ENCODE assay signal across 13 cellular contexts in the genomic region with DNA sequence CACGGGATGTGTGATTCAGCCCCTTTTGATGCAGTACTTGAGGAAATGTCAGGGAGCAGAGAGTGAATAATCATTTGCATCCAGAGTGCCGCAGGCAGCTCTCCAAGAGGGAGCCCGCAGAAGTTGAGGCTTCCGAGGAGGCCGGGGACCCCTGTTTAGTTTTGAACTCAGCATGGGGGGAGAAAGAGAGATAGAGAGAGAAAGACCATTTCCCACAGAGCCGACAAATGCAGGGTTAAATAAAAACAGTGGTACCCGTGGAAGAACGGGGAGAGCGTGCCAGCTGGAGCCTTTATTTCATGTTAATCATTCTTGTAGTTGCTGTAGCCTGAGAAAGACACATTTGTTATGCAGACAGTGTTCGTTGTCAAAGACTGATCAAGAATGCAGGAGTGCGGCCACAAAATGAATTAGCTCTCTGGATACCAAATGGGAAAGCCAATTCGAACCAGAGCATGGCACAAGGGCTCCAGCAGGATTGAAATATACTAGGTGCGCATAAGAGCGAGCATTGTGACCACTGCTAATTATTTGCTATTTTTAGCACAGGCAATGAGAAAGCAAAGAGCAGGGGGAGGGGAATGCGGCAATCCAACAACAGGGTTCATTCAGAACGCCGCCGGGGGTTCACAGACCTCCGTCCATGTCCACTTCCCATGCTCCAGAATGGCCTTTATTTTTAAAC.
DNase-seq lines count a peak whose midpoint lies in the region; ATAC-seq and TF ChIP-seq lines count a peak whose summit lies in the region.
"Had no signal": no experiment of that assay in that cellular context is flagged by ENCODE, and none has a peak within 500 bp of the region (broad histone marks: within the 10 kb centered on the region; RNA-seq: fewer than 3 reads in every experiment).

No MANE protein-coding gene starts in this region.

- peaks cover 13% of the 10 kb centered on the region for H3K4me1 Mint-ChIP-seq in mesothelial cell of epicardium
- H3K4me1 Mint-ChIP-seq: CD4-positive, alpha-beta memory T cell had no signal

- H3K4me2 ChIP-seq in OCI-LY1 (ENCODE audit: low read length), result 0 out of 2 replicates have a peak overlapping the region, but pooled peaks have one; percentile 46

- no peaks in the 10 kb centered on the region for H3K36me3 Mint-ChIP-seq in mesothelial cell of epicardium
- H3K36me3 Mint-ChIP-seq: activated CD4-positive, alpha-beta memory T cell treated with anti-CD3 and anti-CD28 coated beads for 36 hours; CD4-positive, alpha-beta memory T cell had no signal

- no peaks in the 10 kb centered on the region for H3K27me3 ChIP-seq in OCI-LY1 (ENCODE audit: insufficient read depth, low read length)
- no peaks in the 10 kb centered on the region for H3K27me3 ChIP-seq in left lung
- H3K27me3 ChIP-seq: breast epithelium had no signal

- peak overlapping the region; percentile 51 for H3K4me3 Mint-ChIP-seq in mesothelial cell of epicardium
- H3K4me3 Mint-ChIP-seq: activated CD4-positive, alpha-beta memory T cell treated with anti-CD3 and anti-CD28 coated beads for 36 hours; CD4-positive, alpha-beta memory T cell had no signal

- no peaks in the 10 kb centered on the region for H4K20me1 ChIP-seq in OCI-LY1 (ENCODE audit: insufficient read depth, low read length)

- no peaks in the 10 kb centered on the region for H3K9me2 ChIP-seq in OCI-LY1 (ENCODE audit: low read depth, low read length)

- H3K4me1 ChIP-seq in OCI-LY1 (ENCODE audit: insufficient read depth, low read length, severe bottlenecking) (peaks cover 19% of the 10 kb centered on the region), left lung (no peaks in the 10 kb centered on the region)
- H3K4me1 ChIP-seq: breast epithelium had no signal

- H3K36me3 ChIP-seq in OCI-LY1 (ENCODE audit: insufficient read depth, low read length) (no peaks in the 10 kb centered on the region), left lung (no peaks in the 10 kb centered on the region)
- H3K36me3 ChIP-seq: breast epithelium had no signal

- TF ChIP-seq CTCF in OCI-LY1 (IDR thresholded peaks at IDR 0.05; ENCODE audit: low read length) (no peak), mesothelial cell of epicardium (IDR thresholded peaks at IDR 0.05; ENCODE audit: unreplicated experiment) (no peak), left lung (IDR thresholded peaks at IDR 0.05) (no peak)

- H3K79me2 ChIP-seq in OCI-LY1 (ENCODE audit: insufficient read depth, low read length), result no peaks in the 10 kb centered on the region

- intact Hi-C loops in left lung (cut with DNase I), result no loop called here
- intact Hi-C loops in left colon (cut with DNase I, micrococcal nuclease), result no loop called here

- no peak overlapping the region for H3K9ac ChIP-seq in OCI-LY1 (ENCODE audit: low read length)

- H3K27me3 Mint-ChIP-seq in mesothelial cell of epicardium (ENCODE audit: low read depth), result peaks cover 6% of the 10 kb centered on the region
- H3K27me3 Mint-ChIP-seq: activated CD4-positive, alpha-beta memory T cell treated with anti-CD3 and anti-CD28 coated beads for 36 hours; CD4-positive, alpha-beta memory T cell had no signal

- H3K4me3 ChIP-seq in OCI-LY1 (ENCODE audit: low read depth, low read length, poor library complexity, severe bottlenecking) (no peak overlapping the region), left lung (no peak overlapping the region)
- H3K4me3 ChIP-seq: breast epithelium had no signal

- peaks cover 4% of the 10 kb centered on the region for H3K9me3 Mint-ChIP-seq in mesothelial cell of epicardium
- H3K9me3 Mint-ChIP-seq: activated CD4-positive, alpha-beta memory T cell treated with anti-CD3 and anti-CD28 coated beads for 36 hours had no signal

- DNase-seq in foreskin melanocyte (peak; percentile 92), mesothelial cell of epicardium (ENCODE audit: low spot score in 2 of 2, unreplicated experiment in 2 of 2) (no peak), substantia nigra (lab: John Stamatoyannopoulos, UW) (peak in 43 of 49 donors; percentile 0 to 70 (median 31)), left lung (no peak), left colon (no peak)
- DNase-seq: activated CD4-positive, alpha-beta memory T cell treated with anti-CD3 and anti-CD28 coated beads for 36 hours; CD4-positive, alpha-beta memory T cell; NCI-H1105; NCI-H446 treated with DMSO at 0.1 percent for 48 hours; T1000 had no signal

- H3K27ac Mint-ChIP-seq in mesothelial cell of epicardium, result no peak overlapping the region
- H3K27ac Mint-ChIP-seq: activated CD4-positive, alpha-beta memory T cell treated with anti-CD3 and anti-CD28 coated beads for 36 hours; CD4-positive, alpha-beta memory T cell had no signal

- ATAC-seq in left lung (no peak), GM18868 (IDR thresholded peaks at IDR 0.05; ENCODE audit: unreplicated experiment) (no peak), left colon (no peak)

- no peaks in the 10 kb centered on the region for H3F3A ChIP-seq in OCI-LY1 (ENCODE audit: insufficient read depth, low read length)

- no peak overlapping the region for H3K27ac ChIP-seq in OCI-LY1 (ENCODE audit: low read depth, low read length, poor library complexity, severe bottlenecking)
- no peak overlapping the region for H3K27ac ChIP-seq in substantia nigra (ENCODE audit: low read depth, low read length, poor library complexity, severe bottlenecking)
- no peak overlapping the region for H3K27ac ChIP-seq in left lung
- H3K27ac ChIP-seq: breast epithelium had no signal

- no peak overlapping the region for H2AFZ ChIP-seq in OCI-LY1 (ENCODE audit: low read length)

- H3K9me3 ChIP-seq in OCI-LY1 (ENCODE audit: low read length), result no peaks in the 10 kb centered on the region
- H3K9me3 ChIP-seq in left lung, result no peaks in the 10 kb centered on the region
- H3K9me3 ChIP-seq: breast epithelium had no signal

Comparison
In these comparisons a context has a peak if more than half of its experiments do, and no peak if none do; other contexts are left out.
1. DNase-seq: peak in foreskin melanocyte (single experiment) and substantia nigra (43 of 49); none in mesothelial cell of epicardium (0 of 2), left lung (0 of 2) and left colon (0 of 2).